In the genomic region with DNA sequence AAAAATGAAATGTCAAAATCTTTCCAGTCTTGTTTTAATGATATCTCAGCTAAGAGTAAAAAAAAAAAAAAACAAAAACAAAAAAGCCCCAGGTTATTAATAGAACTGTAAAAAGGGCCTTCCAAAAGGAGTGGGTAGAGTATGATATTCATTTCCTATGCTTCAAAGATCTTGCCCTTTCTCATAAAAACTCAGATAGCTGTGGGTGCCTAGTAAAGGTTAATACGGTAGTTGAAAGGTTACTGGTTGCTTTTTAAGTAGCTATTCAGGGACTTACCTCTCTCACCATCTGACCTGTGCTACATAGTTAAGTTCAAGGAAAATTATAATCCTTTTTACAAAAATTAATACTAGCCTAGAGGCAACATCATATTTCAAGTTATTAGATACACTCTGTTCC, we compare ENCODE assay signal across 1 cellular context.
TF ChIP-seq lines count a peak whose summit lies in the region.

No MANE protein-coding gene starts in this region.

TF ChIP-seq in HepG2, 621 proteins besides CTCF, POLR2A, EP300 and RAD21:
- TF ChIP-seq, protein P1, sequence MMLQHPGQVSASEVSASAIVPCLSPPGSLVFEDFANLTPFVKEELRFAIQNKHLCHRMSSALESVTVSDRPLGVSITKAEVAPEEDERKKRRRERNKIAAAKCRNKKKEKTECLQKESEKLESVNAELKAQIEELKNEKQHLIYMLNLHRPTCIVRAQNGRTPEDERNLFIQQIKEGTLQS (CRISPR knock-in tag; IDR thresholded peaks at IDR 0.05): no peak
- TF ChIP-seq HES4 (CRISPR knock-in tag; IDR thresholded peaks at IDR 0.05; ENCODE audit: borderline replicate concordance): no peak
- no peak for TF ChIP-seq FOSL2 (CRISPR knock-in tag; IDR thresholded peaks at IDR 0.05)
- no peak for TF ChIP-seq NR2F2 (IDR thresholded peaks at IDR 0.05; ENCODE audit: borderline replicate concordance, low read depth)
- no peak for TF ChIP-seq ZNF225 (CRISPR knock-in tag; IDR thresholded peaks at IDR 0.05)
- TF ChIP-seq, protein P2, sequence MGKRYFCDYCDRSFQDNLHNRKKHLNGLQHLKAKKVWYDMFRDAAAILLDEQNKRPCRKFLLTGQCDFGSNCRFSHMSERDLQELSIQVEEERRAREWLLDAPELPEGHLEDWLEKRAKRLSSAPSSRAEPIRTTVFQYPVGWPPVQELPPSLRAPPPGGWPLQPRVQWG (CRISPR knock-in tag; IDR thresholded peaks at IDR 0.05; ENCODE audit: borderline replicate concordance, low read depth): no peak
- TF ChIP-seq GZF1 (CRISPR knock-in tag; IDR thresholded peaks at IDR 0.05): peak; percentile 97
